Comparison of ENCODE assay signal across 12 cellular contexts in the genomic region with DNA sequence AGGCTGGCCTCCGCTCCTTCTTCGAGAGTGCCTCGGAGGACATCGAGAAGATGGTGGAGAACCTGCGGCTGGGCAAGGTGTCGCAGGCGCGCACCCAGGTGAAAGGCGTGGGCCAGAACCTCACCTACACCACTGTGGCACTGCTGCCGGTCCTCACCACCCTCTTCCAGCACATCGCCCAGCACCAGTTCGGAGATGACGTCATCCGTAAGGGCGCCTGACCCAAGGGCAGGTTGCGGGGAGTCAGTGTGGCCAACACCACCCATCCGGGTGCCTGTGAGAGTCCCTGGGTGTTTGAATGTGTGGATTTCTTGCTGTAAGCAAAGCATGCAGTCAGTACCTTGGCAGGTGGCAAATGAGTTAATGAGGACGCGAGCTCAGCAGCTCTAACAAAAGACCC.
"Had no signal": no experiment of that assay in that cellular context is flagged by ENCODE, and none has a peak within 500 bp of the region (broad histone marks: within the 10 kb centered on the region; RNA-seq: fewer than 3 reads in every experiment).

No MANE protein-coding gene starts in this region.

- H3K36me3 Mint-ChIP-seq: naive thymus-derived CD8-positive, alpha-beta T cell had no signal

- H3K27ac Mint-ChIP-seq: naive thymus-derived CD8-positive, alpha-beta T cell had no signal

- H3K9me3 Mint-ChIP-seq: naive thymus-derived CD8-positive, alpha-beta T cell had no signal

- H3K4me3 Mint-ChIP-seq: naive thymus-derived CD8-positive, alpha-beta T cell had no signal

- ATAC-seq: gastroesophageal sphincter; left lobe of liver; naive thymus-derived CD8-positive, alpha-beta T cell had no signal

- DNase-seq: effector memory CD4-positive, alpha-beta T cell; glutamatergic neuron; islet precursor cell; mammary epithelial cell; naive thymus-derived CD8-positive, alpha-beta T cell; ovary; small intestine; stimulated activated CD4-positive, alpha-beta T cell treated with anti-CD3 and anti-CD28 coated beads, Interleukin-12 subunit alpha, Interleukin-12 subunit beta, amount 100 ng/mL, for 4 hours; stimulated activated naive CD4-positive, alpha-beta T cell treated with Interleukin-2 at 50 U/mL for 16 hours; trophoblast cell had no signal
